1 cellular context compared by ENCODE assay signal in genomic region chr18:54257015-54257414, GRCh38.
TF ChIP-seq lines count a peak whose summit lies in the region.

No MANE protein-coding gene starts in this region.

TF ChIP-seq in HepG2, 621 proteins besides CTCF, POLR2A, EP300 and RAD21:
- TF ChIP-seq CSRNP1 (CRISPR knock-in tag; IDR thresholded peaks at IDR 0.05) (no peak), ETV5 (CRISPR knock-in tag; IDR thresholded peaks at IDR 0.05; ENCODE audit: borderline replicate concordance) (no peak), RAD51 (IDR thresholded peaks at IDR 0.05; ENCODE audit: borderline replicate concordance) (no peak), ZNF556 (CRISPR knock-in tag; IDR thresholded peaks at IDR 0.05; ENCODE audit: borderline replicate concordance) (no peak), NFIB (CRISPR knock-in tag; IDR thresholded peaks at IDR 0.05; ENCODE audit: borderline replicate concordance) (no peak), ZMYM2 (CRISPR knock-in tag; IDR thresholded peaks at IDR 0.05) (no peak), SETDB1 (CRISPR knock-in tag; IDR thresholded peaks at IDR 0.05; ENCODE audit: borderline replicate concordance) (no peak), SCMH1 (CRISPR knock-in tag; IDR thresholded peaks at IDR 0.05; ENCODE audit: borderline replicate concordance) (no peak), HMG20B (CRISPR knock-in tag; conservative IDR thresholded peaks at IDR 0.05) (no peak)
